22 cellular contexts compared by ENCODE assay signal in genomic region chr2:227908266-227909054, GRCh38. TPM values are rescaled to one million over a fixed set of nuclear protein-coding genes. Genes with fewer than 3 reads are reported as not detected.
DNase-seq lines count a peak whose midpoint lies in the region; ATAC-seq and TF ChIP-seq lines count a peak whose summit lies in the region.
"Had no signal": no experiment of that assay in that cellular context is flagged by ENCODE, and none has a peak within 500 bp of the region (broad histone marks: within the 10 kb centered on the region; RNA-seq: fewer than 3 reads in every experiment).

No MANE protein-coding gene starts in this region.

- no peaks in the 10 kb centered on the region for H3K36me3 ChIP-seq in mucosa of descending colon (ENCODE audit: low read depth)
- no peaks in the 10 kb centered on the region for H3K36me3 ChIP-seq in lower lobe of right lung
- H3K36me3 ChIP-seq: breast epithelium, left ventricle myocardium inferior had no signal

- intact Hi-C loops in mucosa of descending colon (cut with DNase I, micrococcal nuclease) = no loop called here
- intact Hi-C loops in lower lobe of right lung (cut with DNase I) = no loop called here

- no peak overlapping the region for H3K4me3 ChIP-seq in cardiac fibroblast (replicated peaks in 1 of 2; ENCODE audit: low read depth in 2 of 2, low read length in 2 of 2)
- no peak overlapping the region for H3K4me3 ChIP-seq in mucosa of descending colon
- no peak overlapping the region for H3K4me3 ChIP-seq in lower lobe of right lung
- H3K4me3 ChIP-seq: breast epithelium, hepatocyte, left ventricle myocardium inferior, MG63, SK-N-MC had no signal

- H3K9me3 ChIP-seq in mucosa of descending colon (no peaks in the 10 kb centered on the region), lower lobe of right lung (no peaks in the 10 kb centered on the region)
- H3K9me3 ChIP-seq: breast epithelium, left ventricle myocardium inferior, MG63 had no signal

- no peaks in the 10 kb centered on the region for H3K27me3 ChIP-seq in lower lobe of right lung (ENCODE audit: low read depth)
- H3K27me3 ChIP-seq: breast epithelium, hepatocyte, MG63 had no signal

- TF ChIP-seq CTCF in cardiac fibroblast (IDR thresholded peaks at IDR 0.05; ENCODE audit: low read depth, low read length) (no peak), mucosa of descending colon (IDR thresholded peaks at IDR 0.05) (no peak), lower lobe of right lung (IDR thresholded peaks at IDR 0.05) (no peak)

- peak; percentile 14 for DNase-seq in EL
- DNase-seq in LHCN-M2 (ENCODE audit: low read depth) = peak; percentile 19
- peak; percentile 23 to 80 for DNase-seq in cardiac fibroblast (ENCODE audit: low read depth in 2 of 2)
- no peak for DNase-seq in mucosa of descending colon
- DNase-seq in activated gamma-delta T cell treated with Interleukin-2 at 50 U/mL for 16 hours = no peak
- no peak for DNase-seq in GM03348 (ENCODE audit: low spot score)
- no peak for DNase-seq in lower lobe of right lung
- DNase-seq: activated gamma-delta T cell; foreskin melanocyte; GDM1; immature natural killer cell; left ventricle myocardium inferior; MG63; NCI-H1417; posterior cingulate gyrus; stimulated activated CD4-positive, alpha-beta T cell treated with anti-CD3 and anti-CD28 coated beads, Interleukin-2, amount 100 ng/mL, for 24 hours had no signal

- H3K4me1 ChIP-seq in mucosa of descending colon (ENCODE audit: low read depth) (no peaks in the 10 kb centered on the region), lower lobe of right lung (no peaks in the 10 kb centered on the region)
- H3K4me1 ChIP-seq: breast epithelium, left ventricle myocardium inferior had no signal

- ATAC-seq in mucosa of descending colon (peak; percentile 7), GM18873 (IDR thresholded peaks at IDR 0.05; ENCODE audit: low FRiP score, unreplicated experiment) (no peak), lower lobe of right lung (no peak)
- ATAC-seq: stimulated activated memory B cell treated with anti-CD40 and anti-IgM and Interleukin-4, amounts not matched to agents 10 μg/mL and 1 μg/mL and 100 μg/mL, for 72 hours had no signal

- no peak overlapping the region for H3K27ac ChIP-seq in lower lobe of right lung
- H3K27ac ChIP-seq: breast epithelium, hepatocyte, left ventricle myocardium inferior, SK-N-MC had no signal

RNA-seq across cellular contexts. Expression of gene DAW1, which starts 37.0 kb away (rescaled TPM):
- 0.23 and 0.32 TPM in 2 replicates for total RNA-seq in LHCN-M2 (2014; rRNA removed)
- polyA plus RNA-seq in LHCN-M2 (2012) = not detected
- total RNA-seq in mucosa of descending colon = not detected
- 4.9 TPM for total RNA-seq in lower lobe of right lung
- total RNA-seq: breast epithelium, neural crest cell had no signal
- polyA plus RNA-seq: immature natural killer cell had no signal

Comparison
In these comparisons a context has a peak if more than half of its experiments do, and no peak if none do; other contexts are left out.
1. DNase-seq: peak in EL (single experiment), LHCN-M2 (single experiment) and cardiac fibroblast (2 of 2); none in mucosa of descending colon (0 of 3), activated gamma-delta T cell treated with Interleukin-2 at 50 U/mL for 16 hours (single experiment), GM03348 (single experiment) and lower lobe of right lung (single experiment).